1 cellular context compared by ENCODE assay signal in genomic region chr2:239973392-239973791, GRCh38.
TF ChIP-seq lines count a peak whose summit lies in the region.

No MANE protein-coding gene starts in this region.

TF ChIP-seq in HepG2, 621 proteins besides CTCF, POLR2A, EP300 and RAD21:
- TF ChIP-seq HOXA7 (CRISPR knock-in tag; IDR thresholded peaks at IDR 0.05), result no peak
- no peak for TF ChIP-seq ZNF562 (CRISPR knock-in tag; IDR thresholded peaks at IDR 0.05; ENCODE audit: borderline replicate concordance)
- TF ChIP-seq TERF1 (CRISPR knock-in tag; IDR thresholded peaks at IDR 0.05), result no peak
